In genomic region chr22:33053323-33053722, GRCh38 we compare ENCODE assay signal across 26 cellular contexts. TPM values are rescaled to one million over a fixed set of nuclear protein-coding genes. Genes with fewer than 3 reads are reported as not detected.
"Had no signal": no experiment of that assay in that cellular context is flagged by ENCODE, and none has a peak within 500 bp of the region (broad histone marks: within the 10 kb centered on the region; RNA-seq: fewer than 3 reads in every experiment).

No MANE protein-coding gene starts in this region.

- H3K36me3 Mint-ChIP-seq: activated CD8-positive, alpha-beta memory T cell treated with anti-CD3 and anti-CD28 coated beads, Interleukin-2, amount 10 ng/mL, durations not matched to agents 7 days and 5 days; activated naive CD4-positive, alpha-beta T cell treated with anti-CD3 and anti-CD28 coated beads, Interleukin-2, amount 50 U/mL, for 24 hours had no signal

- H3K36me3 ChIP-seq: ascending aorta, cardiac muscle cell had no signal

- H3K27ac Mint-ChIP-seq: activated B cell treated with CpG ODN at 0.5 μM for 24 hours; activated CD4-positive, alpha-beta T cell treated with anti-CD3 and anti-CD28 coated beads, Interleukin-2, amount 10 ng/mL, durations not matched to agents 24 days and 14 days; activated CD8-positive, alpha-beta memory T cell treated with anti-CD3 and anti-CD28 coated beads, Interleukin-2, amount 10 ng/mL, durations not matched to agents 7 days and 5 days; activated naive CD4-positive, alpha-beta T cell treated with anti-CD3 and anti-CD28 coated beads, Interleukin-2, amount 50 U/mL, for 24 hours; activated T-cell treated with anti-CD3 and anti-CD28 coated beads, Interleukin-2, amount 50 U/mL, for 24 hours; activated T-helper 1 cell treated with anti-CD3 and anti-CD28 coated beads, Interleukin-12 subunit alpha, Interleukin-12 subunit beta, Interleukin-2, Interleukin-4 antibody, amounts not matched to agents 30 ng/mL and 10 ng/mL and 1 ng/mL, durations not matched to agents 14 hours and 24 hours and 36 hours had no signal

- H3K4me3 ChIP-seq: ascending aorta, body of pancreas, cardiac muscle cell had no signal

- H3K4me3 Mint-ChIP-seq: activated CD4-positive, alpha-beta T cell treated with anti-CD3 and anti-CD28 coated beads, Interleukin-2, amount 10 ng/mL, durations not matched to agents 24 days and 14 days; activated CD8-positive, alpha-beta memory T cell treated with anti-CD3 and anti-CD28 coated beads, Interleukin-2, amount 10 ng/mL, durations not matched to agents 7 days and 5 days; activated naive CD4-positive, alpha-beta T cell treated with anti-CD3 and anti-CD28 coated beads, Interleukin-2, amount 50 U/mL, for 24 hours; activated T-cell treated with anti-CD3 and anti-CD28 coated beads, Interleukin-2, amount 50 U/mL, for 24 hours; activated T-helper 1 cell treated with anti-CD3 and anti-CD28 coated beads, Interleukin-12 subunit alpha, Interleukin-12 subunit beta, Interleukin-2, Interleukin-4 antibody, amounts not matched to agents 30 ng/mL and 10 ng/mL and 1 ng/mL, durations not matched to agents 14 hours and 24 hours and 36 hours had no signal

- H3K4me1 ChIP-seq: ascending aorta had no signal

- H3K27ac ChIP-seq: ascending aorta, body of pancreas, cardiac muscle cell had no signal

- H3K4me2 ChIP-seq: SK-N-SH had no signal

- H3K9me3 Mint-ChIP-seq: activated B cell treated with CpG ODN at 0.5 μM for 24 hours; activated CD4-positive, alpha-beta T cell treated with anti-CD3 and anti-CD28 coated beads, Interleukin-2, amount 10 ng/mL, durations not matched to agents 24 days and 14 days; activated naive CD4-positive, alpha-beta T cell treated with anti-CD3 and anti-CD28 coated beads, Interleukin-2, amount 50 U/mL, for 24 hours; activated T-cell treated with anti-CD3 and anti-CD28 coated beads, Interleukin-2, amount 50 U/mL, for 24 hours; activated T-helper 1 cell treated with anti-CD3 and anti-CD28 coated beads, Interleukin-12 subunit alpha, Interleukin-12 subunit beta, Interleukin-2, Interleukin-4 antibody, amounts not matched to agents 30 ng/mL and 10 ng/mL and 1 ng/mL, durations not matched to agents 14 hours and 24 hours and 36 hours had no signal

- H3K9ac ChIP-seq: SK-N-SH had no signal

- H3K9me3 ChIP-seq: ascending aorta, body of pancreas, SK-N-SH had no signal

- DNase-seq: activated B cell treated with CpG ODN at 0.5 μM for 24 hours; activated CD4-positive, alpha-beta T cell treated with anti-CD3 and anti-CD28 coated beads for 1 hour; activated CD4-positive, alpha-beta T cell treated with anti-CD3 and anti-CD28 coated beads, Interleukin-2, amount 10 ng/mL, durations not matched to agents 24 days and 14 days; activated CD4-positive, alpha-beta T cell treated with anti-CD3 and anti-CD28 coated beads, Interleukin-2, amount 50 U/mL, for 48 hours; activated CD8-positive, alpha-beta memory T cell treated with anti-CD3 and anti-CD28 coated beads, Interleukin-2, amount 10 ng/mL, durations not matched to agents 7 days and 5 days; activated effector memory CD4-positive, alpha-beta T cell treated with Interleukin-2 at 50 U/mL for 16 hours; activated naive CD4-positive, alpha-beta T cell; activated T-cell treated with anti-CD3 and anti-CD28 coated beads, Interleukin-2, amount 50 U/mL, for 24 hours; body of pancreas; Karpas-422; MM.1S; NCI-H1105; NCI-H1436; NCI-H2029 treated with DMSO at 0.1 percent for 48 hours; NCI-H345; NCI-H526 treated with DMSO at 0.1 percent for 48 hours; RPMI8226; SK-N-SH; SW 1271; T-helper 9 cell had no signal

- H3K4me1 Mint-ChIP-seq: activated CD4-positive, alpha-beta T cell treated with anti-CD3 and anti-CD28 coated beads, Interleukin-2, amount 10 ng/mL, durations not matched to agents 24 days and 14 days; activated CD8-positive, alpha-beta memory T cell treated with anti-CD3 and anti-CD28 coated beads, Interleukin-2, amount 10 ng/mL, durations not matched to agents 7 days and 5 days; activated naive CD4-positive, alpha-beta T cell treated with anti-CD3 and anti-CD28 coated beads, Interleukin-2, amount 50 U/mL, for 24 hours had no signal

RNA-seq across cellular contexts. Expression of gene SYN3, which starts 4.9 kb away (rescaled TPM):
- total RNA-seq: activated CD4-positive, alpha-beta T cell treated with anti-CD3 and anti-CD28 coated beads, Interleukin-2, amount 10 ng/mL, durations not matched to agents 24 days and 14 days; activated CD8-positive, alpha-beta memory T cell treated with anti-CD3 and anti-CD28 coated beads, Interleukin-2, amount 10 ng/mL, durations not matched to agents 7 days and 5 days; activated T-helper 1 cell treated with anti-CD3 and anti-CD28 coated beads, Interleukin-12 subunit alpha, Interleukin-12 subunit beta, Interleukin-2, Interleukin-4 antibody, amounts not matched to agents 30 ng/mL and 10 ng/mL and 1 ng/mL, durations not matched to agents 14 hours and 24 hours and 36 hours; ascending aorta; body of pancreas; Right ventricle myocardium inferior; T-helper 1 cell treated with Interleukin-12 subunit alpha and Interleukin-12 subunit beta and Interleukin-4 antibody, amounts not matched to agents 30 ng/mL and 1 ng/mL, for 36 hours had no signal
- polyA plus RNA-seq: SK-N-SH had no signal
